In the genomic region with DNA sequence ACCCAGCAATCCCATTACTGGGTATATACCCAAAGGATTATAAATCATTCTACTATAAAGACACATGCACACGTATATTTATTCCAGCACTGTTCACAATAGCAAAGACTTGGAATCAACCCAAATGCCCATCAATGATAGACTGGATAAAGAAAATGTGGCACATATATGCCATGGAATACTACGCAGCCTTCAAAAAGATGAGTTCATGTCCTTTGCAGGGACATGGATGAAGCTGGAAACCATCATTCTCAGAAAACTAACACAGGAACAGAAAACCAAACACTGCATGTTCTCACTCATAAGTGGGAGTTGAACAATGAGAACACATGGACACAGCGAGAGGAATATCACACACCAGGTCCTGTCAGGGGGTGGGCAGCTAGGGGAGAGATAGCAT, we compare ENCODE assay signal across 1 cellular context. TPM values are rescaled to one million over a fixed set of nuclear protein-coding genes. Genes with fewer than 3 reads are reported as not detected.
"Had no signal": no experiment of that assay in that cellular context is flagged by ENCODE, and none has a peak within 500 bp of the region (broad histone marks: within the 10 kb centered on the region; RNA-seq: fewer than 3 reads in every experiment).

No MANE protein-coding gene starts in this region.

RNA-seq across cellular contexts. Expression of a gene that starts 45.8 kb away (rescaled TPM):
- total RNA-seq: G401 had no signal
